In the genomic region with DNA sequence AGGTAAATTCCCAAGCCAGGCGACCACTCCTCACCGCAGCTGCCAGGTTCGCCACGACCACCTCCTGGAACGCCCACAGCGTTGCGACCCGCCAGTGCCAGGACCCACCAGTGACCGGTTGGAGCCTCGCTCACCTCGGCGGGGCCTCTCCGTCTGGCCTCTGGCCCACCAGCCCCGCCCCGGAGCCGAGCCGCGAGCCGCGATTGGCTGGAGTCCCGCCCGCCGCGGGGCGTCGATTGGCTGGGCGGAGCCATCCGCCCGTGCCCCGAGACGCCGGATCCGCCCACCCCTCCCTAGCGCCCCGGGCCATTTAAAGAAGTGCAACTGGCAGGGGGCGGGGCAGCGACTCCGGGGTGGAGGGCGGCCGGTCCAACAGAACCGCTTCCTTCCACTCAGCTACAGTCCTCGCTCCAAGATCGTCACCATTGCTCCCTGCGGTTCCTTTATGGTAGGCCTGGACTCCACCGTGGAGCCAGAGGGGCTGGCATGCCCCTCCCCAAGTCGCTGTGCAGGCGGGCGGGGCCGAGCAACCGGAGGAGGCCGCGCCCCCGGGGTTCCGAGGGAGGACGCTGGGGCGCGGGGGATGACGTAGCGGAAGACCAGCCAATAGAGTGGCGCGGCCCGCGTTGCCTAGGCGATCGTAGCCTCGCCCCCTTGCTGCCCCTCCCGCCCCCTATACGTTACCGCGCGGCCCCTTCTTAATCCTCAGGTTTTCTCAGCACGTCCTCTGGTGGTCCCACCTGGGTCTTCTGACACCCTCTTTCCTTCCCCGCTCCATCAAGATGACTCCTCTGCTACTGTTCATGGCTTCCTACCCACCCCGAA, we compare ENCODE assay signal across 1 cellular context.
TF ChIP-seq lines count a peak whose summit lies in the region.

A gene with protein sequence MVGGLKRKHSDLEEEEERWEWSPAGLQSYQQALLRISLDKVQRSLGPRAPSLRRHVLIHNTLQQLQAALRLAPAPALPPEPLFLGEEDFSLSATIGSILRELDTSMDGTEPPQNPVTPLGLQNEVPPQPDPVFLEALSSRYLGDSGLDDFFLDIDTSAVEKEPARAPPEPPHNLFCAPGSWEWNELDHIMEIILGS (minus strand): TSS at position 155 of the 825 bp plus-strand sequence. CDS start 2,255 bp downstream, outside the sequence.

TF ChIP-seq in HepG2, 621 proteins besides CTCF, POLR2A, EP300 and RAD21 (continued from another document and continues in another):
- TF ChIP-seq, protein P1, sequence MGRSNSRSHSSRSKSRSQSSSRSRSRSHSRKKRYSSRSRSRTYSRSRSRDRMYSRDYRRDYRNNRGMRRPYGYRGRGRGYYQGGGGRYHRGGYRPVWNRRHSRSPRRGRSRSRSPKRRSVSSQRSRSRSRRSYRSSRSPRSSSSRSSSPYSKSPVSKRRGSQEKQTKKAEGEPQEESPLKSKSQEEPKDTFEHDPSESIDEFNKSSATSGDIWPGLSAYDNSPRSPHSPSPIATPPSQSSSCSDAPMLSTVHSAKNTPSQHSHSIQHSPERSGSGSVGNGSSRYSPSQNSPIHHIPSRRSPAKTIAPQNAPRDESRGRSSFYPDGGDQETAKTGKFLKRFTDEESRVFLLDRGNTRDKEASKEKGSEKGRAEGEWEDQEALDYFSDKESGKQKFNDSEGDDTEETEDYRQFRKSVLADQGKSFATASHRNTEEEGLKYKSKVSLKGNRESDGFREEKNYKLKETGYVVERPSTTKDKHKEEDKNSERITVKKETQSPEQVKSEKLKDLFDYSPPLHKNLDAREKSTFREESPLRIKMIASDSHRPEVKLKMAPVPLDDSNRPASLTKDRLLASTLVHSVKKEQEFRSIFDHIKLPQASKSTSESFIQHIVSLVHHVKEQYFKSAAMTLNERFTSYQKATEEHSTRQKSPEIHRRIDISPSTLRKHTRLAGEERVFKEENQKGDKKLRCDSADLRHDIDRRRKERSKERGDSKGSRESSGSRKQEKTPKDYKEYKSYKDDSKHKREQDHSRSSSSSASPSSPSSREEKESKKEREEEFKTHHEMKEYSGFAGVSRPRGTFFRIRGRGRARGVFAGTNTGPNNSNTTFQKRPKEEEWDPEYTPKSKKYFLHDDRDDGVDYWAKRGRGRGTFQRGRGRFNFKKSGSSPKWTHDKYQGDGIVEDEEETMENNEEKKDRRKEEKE (IDR thresholded peaks at IDR 0.05) = no peak
- TF ChIP-seq ZNF253 (CRISPR knock-in tag; IDR thresholded peaks at IDR 0.05; ENCODE audit: borderline replicate concordance) (no peak), SKI (IDR thresholded peaks at IDR 0.05; ENCODE audit: partially characterized antibody) (peak; percentile 82), SIN3A (IDR thresholded peaks at IDR 0.05; ENCODE audit: borderline replicate concordance, low read depth, low read length) (peak; percentile 79; the same call in 1 of the 2 replicates), HCFC1 (IDR thresholded peaks at IDR 0.05; ENCODE audit: low read depth, low read length) (no peak), ZNF720 (CRISPR knock-in tag; IDR thresholded peaks at IDR 0.05) (no peak), U2AF1 (optimal IDR thresholded peaks at IDR 0.05; ENCODE audit: low read depth, low read length) (no peak), TBX2 (CRISPR knock-in tag; IDR thresholded peaks at IDR 0.05; ENCODE audit: borderline replicate concordance) (no peak), ZNF382 (CRISPR knock-in tag; IDR thresholded peaks at IDR 0.05; ENCODE audit: borderline replicate concordance) (no peak), ZBTB21 (CRISPR knock-in tag; IDR thresholded peaks at IDR 0.05) (peak; percentile 70; the same call in 1 of the 2 replicates), ZNF788 (CRISPR knock-in tag; IDR thresholded peaks at IDR 0.05; ENCODE audit: borderline replicate concordance) (no peak), ZNF530 (CRISPR knock-in tag; IDR thresholded peaks at IDR 0.05; ENCODE audit: low read depth) (no peak), ZNF547 (CRISPR knock-in tag; IDR thresholded peaks at IDR 0.05) (0 out of 2 replicates have a peak, but pooled peaks have one; percentile 27), ELF1 (CRISPR knock-in tag; IDR thresholded peaks at IDR 0.05) (no peak), ZSCAN20 (CRISPR knock-in tag; IDR thresholded peaks at IDR 0.05; ENCODE audit: borderline replicate concordance) (0 out of 2 replicates have a peak, but pooled peaks have one; percentile 60), ZNF251 (CRISPR knock-in tag; IDR thresholded peaks at IDR 0.05) (no peak), ZNF263 (CRISPR knock-in tag; IDR thresholded peaks at IDR 0.05) (no peak), NFIC (IDR thresholded peaks at IDR 0.05; ENCODE audit: low read length) (no peak), MAFK (conservative IDR thresholded peaks at IDR 0.05 in 1 of 2, IDR thresholded peaks at IDR 0.05 in 1 of 2; ENCODE audit: low read length in 2 of 2) (no peak), MAFG (CRISPR knock-in tag; IDR thresholded peaks at IDR 0.05) (no peak), NFYC (CRISPR knock-in tag; IDR thresholded peaks at IDR 0.05) (peak; percentile 75), ZNF33A (CRISPR knock-in tag; IDR thresholded peaks at IDR 0.05; ENCODE audit: borderline replicate concordance) (no peak), ZNF660 (CRISPR knock-in tag; IDR thresholded peaks at IDR 0.05; ENCODE audit: borderline replicate concordance, low read depth) (no peak), RARG (CRISPR knock-in tag; IDR thresholded peaks at IDR 0.05; ENCODE audit: low read depth) (no peak), SOX6 (IDR thresholded peaks at IDR 0.05) (no peak), SOX6 (CRISPR knock-in tag; IDR thresholded peaks at IDR 0.05) (peak; percentile 60), NFRKB (IDR thresholded peaks at IDR 0.05) (no peak), SRY (CRISPR knock-in tag; IDR thresholded peaks at IDR 0.05) (0 out of 2 replicates have a peak, but pooled peaks have one; percentile 20), NFYB (CRISPR knock-in tag; IDR thresholded peaks at IDR 0.05) (peak; percentile 81), GFI1 (CRISPR knock-in tag; IDR thresholded peaks at IDR 0.05; ENCODE audit: borderline replicate concordance) (no peak), SRSF4 (IDR thresholded peaks at IDR 0.05; ENCODE audit: low read depth, low read length, poor library complexity, severe bottlenecking) (no peak), PHF8 (CRISPR knock-in tag; IDR thresholded peaks at IDR 0.05) (peak; percentile 83)
- TF ChIP-seq, protein P2, sequence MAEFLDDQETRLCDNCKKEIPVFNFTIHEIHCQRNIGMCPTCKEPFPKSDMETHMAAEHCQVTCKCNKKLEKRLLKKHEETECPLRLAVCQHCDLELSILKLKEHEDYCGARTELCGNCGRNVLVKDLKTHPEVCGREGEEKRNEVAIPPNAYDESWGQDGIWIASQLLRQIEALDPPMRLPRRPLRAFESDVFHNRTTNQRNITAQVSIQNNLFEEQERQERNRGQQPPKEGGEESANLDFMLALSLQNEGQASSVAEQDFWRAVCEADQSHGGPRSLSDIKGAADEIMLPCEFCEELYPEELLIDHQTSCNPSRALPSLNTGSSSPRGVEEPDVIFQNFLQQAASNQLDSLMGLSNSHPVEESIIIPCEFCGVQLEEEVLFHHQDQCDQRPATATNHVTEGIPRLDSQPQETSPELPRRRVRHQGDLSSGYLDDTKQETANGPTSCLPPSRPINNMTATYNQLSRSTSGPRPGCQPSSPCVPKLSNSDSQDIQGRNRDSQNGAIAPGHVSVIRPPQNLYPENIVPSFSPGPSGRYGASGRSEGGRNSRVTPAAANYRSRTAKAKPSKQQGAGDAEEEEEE (CRISPR knock-in tag; IDR thresholded peaks at IDR 0.05; ENCODE audit: borderline replicate concordance) = no peak; the same call in 1 of the 2 replicates
- TF ChIP-seq, protein P3, sequence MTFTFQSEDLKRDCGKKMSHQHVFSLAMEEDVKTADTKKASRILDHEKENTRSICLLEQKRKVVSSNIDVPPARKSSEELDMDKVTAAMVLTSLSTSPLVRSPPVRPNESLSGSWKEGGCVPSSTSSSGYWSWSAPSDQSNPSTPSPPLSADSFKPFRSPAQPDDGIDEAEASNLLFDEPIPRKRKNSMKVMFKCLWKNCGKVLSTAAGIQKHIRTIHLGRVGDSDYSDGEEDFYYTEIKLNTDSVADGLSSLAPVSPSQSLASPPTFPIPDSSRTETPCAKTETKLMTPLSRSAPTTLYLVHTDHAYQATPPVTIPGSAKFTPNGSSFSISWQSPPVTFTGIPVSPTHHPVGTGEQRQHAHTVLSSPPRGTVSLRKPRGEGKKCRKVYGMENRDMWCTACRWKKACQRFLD (CRISPR knock-in tag; IDR thresholded peaks at IDR 0.05; ENCODE audit: borderline replicate concordance) = no peak; the same call in 1 of the 2 replicates
- TF ChIP-seq, protein P4, sequence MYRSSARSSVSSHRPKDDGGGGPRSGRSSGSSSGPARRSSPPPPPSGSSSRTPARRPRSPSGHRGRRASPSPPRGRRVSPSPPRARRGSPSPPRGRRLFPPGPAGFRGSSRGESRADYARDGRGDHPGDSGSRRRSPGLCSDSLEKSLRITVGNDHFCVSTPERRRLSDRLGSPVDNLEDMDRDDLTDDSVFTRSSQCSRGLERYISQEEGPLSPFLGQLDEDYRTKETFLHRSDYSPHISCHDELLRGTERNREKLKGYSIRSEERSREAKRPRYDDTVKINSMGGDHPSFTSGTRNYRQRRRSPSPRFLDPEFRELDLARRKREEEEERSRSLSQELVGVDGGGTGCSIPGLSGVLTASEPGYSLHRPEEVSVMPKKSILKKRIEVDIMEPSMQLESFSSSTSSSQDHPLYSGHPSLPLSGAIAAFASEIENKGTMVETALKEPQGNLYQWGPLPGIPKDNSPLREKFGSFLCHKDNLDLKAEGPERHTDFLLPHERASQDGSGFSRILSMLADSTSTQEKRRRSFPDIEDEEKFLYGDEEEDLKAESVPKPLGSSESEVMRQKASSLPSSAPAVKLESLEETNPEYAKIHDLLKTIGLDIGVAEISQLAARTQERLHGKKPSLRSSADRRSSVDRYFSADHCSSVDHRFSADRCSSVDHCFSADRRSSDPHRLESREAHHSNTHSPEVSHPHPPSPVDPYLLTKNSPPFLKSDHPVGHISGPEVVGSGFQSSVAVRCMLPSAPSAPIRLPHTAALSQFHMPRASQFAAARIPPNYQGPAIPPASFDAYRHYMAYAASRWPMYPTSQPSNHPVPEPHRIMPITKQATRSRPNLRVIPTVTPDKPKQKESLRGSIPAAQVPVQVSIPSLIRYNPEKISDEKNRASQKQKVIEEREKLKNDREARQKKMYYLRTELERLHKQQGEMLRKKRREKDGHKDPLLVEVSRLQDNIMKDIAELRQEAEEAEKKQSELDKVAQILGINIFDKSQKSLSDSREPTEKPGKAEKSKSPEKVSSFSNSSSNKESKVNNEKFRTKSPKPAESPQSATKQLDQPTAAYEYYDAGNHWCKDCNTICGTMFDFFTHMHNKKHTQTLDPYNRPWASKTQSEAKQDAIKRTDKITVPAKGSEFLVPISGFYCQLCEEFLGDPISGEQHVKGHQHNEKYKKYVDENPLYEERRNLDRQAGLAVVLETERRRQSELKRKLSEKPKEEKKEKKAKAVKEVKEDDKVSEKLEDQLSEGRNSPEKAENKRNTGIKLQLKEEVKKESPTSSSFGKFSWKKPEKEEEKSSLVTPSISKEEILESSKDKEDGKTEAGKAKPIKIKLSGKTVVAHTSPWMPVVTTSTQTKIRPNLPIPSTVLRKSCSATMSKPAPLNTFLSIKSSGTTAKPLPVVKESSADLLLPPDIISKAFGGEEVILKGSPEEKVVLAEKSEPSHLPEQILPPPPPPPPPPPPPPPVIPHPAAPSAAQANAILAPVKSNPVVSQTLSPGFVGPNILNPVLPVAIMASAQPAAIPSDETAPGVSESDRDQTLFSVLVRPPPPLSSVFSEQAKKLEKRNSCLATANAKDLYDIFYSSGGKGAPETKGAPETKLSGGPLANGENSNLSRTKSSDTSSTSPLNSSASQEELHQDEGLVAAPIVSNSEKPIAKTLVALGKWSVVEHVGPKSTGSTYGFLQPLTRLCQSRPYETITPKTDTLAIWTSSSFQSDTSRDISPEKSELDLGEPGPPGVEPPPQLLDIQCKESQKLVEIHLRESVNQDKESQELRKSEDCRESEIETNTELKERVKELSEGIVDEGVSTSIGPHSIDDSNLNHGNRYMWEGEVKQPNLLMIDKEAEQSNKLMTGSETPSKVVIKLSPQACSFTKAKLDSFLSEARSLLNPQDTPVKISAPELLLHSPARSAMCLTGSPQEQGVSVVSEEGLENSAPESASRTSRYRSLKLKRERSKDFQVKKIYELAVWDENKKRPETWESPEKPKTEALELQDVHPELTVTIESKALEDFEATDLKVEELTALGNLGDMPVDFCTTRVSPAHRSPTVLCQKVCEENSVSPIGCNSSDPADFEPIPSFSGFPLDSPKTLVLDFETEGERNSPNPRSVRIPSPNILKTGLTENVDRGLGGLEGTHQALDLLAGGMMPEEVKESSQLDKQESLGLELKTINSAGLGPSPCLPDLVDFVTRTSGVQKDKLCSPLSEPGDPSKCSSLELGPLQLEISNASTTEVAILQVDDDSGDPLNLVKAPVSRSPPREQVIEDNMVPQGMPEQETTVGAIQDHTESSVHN (CRISPR knock-in tag; IDR thresholded peaks at IDR 0.05) = no peak
- TF ChIP-seq, protein P5, sequence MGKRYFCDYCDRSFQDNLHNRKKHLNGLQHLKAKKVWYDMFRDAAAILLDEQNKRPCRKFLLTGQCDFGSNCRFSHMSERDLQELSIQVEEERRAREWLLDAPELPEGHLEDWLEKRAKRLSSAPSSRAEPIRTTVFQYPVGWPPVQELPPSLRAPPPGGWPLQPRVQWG (CRISPR knock-in tag; IDR thresholded peaks at IDR 0.05; ENCODE audit: borderline replicate concordance, low read depth) = no peak
- TF ChIP-seq, protein P6, sequence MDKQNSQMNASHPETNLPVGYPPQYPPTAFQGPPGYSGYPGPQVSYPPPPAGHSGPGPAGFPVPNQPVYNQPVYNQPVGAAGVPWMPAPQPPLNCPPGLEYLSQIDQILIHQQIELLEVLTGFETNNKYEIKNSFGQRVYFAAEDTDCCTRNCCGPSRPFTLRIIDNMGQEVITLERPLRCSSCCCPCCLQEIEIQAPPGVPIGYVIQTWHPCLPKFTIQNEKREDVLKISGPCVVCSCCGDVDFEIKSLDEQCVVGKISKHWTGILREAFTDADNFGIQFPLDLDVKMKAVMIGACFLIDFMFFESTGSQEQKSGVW (CRISPR knock-in tag; IDR thresholded peaks at IDR 0.05; ENCODE audit: borderline replicate concordance) = no peak
- TF ChIP-seq, protein P7, sequence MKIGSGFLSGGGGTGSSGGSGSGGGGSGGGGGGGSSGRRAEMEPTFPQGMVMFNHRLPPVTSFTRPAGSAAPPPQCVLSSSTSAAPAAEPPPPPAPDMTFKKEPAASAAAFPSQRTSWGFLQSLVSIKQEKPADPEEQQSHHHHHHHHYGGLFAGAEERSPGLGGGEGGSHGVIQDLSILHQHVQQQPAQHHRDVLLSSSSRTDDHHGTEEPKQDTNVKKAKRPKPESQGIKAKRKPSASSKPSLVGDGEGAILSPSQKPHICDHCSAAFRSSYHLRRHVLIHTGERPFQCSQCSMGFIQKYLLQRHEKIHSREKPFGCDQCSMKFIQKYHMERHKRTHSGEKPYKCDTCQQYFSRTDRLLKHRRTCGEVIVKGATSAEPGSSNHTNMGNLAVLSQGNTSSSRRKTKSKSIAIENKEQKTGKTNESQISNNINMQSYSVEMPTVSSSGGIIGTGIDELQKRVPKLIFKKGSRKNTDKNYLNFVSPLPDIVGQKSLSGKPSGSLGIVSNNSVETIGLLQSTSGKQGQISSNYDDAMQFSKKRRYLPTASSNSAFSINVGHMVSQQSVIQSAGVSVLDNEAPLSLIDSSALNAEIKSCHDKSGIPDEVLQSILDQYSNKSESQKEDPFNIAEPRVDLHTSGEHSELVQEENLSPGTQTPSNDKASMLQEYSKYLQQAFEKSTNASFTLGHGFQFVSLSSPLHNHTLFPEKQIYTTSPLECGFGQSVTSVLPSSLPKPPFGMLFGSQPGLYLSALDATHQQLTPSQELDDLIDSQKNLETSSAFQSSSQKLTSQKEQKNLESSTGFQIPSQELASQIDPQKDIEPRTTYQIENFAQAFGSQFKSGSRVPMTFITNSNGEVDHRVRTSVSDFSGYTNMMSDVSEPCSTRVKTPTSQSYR (CRISPR knock-in tag; IDR thresholded peaks at IDR 0.05; ENCODE audit: borderline replicate concordance) = peak; percentile 67; the same call in 1 of the 2 replicates
- TF ChIP-seq, protein P8, sequence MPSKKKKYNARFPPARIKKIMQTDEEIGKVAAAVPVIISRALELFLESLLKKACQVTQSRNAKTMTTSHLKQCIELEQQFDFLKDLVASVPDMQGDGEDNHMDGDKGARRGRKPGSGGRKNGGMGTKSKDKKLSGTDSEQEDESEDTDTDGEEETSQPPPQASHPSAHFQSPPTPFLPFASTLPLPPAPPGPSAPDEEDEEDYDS (CRISPR knock-in tag; IDR thresholded peaks at IDR 0.05) = peak; percentile 87
